12 cellular contexts compared by ENCODE assay signal in the genomic region with DNA sequence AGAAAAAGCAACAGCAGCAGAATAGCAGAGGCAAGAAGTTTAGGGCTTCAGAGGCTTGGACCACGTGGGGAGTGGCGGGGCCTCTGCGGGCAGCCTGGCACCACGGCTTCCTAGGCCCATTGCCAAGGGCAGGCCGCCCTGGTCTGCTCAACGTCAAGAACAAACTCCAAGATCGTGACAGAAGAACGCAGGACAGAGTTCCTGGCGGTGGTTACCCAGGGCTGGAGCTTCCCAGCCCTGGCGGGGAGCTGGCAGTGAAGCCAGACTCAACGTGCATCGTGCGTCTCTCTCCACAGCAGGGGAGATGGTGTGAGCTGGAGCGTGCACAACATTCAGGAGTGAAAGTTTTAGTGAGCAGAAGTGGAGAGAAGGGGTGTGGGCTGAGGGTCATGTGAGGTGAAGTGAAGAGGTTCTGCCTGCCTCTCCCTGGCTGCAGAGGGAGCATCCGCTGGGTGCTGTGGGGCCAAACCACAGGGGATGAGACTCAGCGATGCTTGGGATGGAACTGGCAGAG. TPM values are rescaled to one million over a fixed set of nuclear protein-coding genes. Genes with fewer than 3 reads are reported as not detected.
DNase-seq lines count a peak whose midpoint lies in the region; FAIRE-seq and TF ChIP-seq lines count a peak whose summit lies in the region.
"Had no signal": no experiment of that assay in that cellular context is flagged by ENCODE, and none has a peak within 500 bp of the region (broad histone marks: within the 10 kb centered on the region; RNA-seq: fewer than 3 reads in every experiment).

No MANE protein-coding gene starts in this region.

- no peaks in the 10 kb centered on the region for H3K36me3 Mint-ChIP-seq in progenitor cell of endocrine pancreas (ENCODE audit: insufficient read depth)

- no peak overlapping the region for H3K4me3 ChIP-seq in fibroblast of villous mesenchyme (ENCODE audit: low read depth, low read length)
- H3K4me3 ChIP-seq: ovary, tibial nerve had no signal

- in situ Hi-C loops in Caki2 (cut with HindIII; ENCODE audit: low pct_unique_long_range_greater_than_20kb, low sequenced_read_pairs) = no loop called here

- peaks cover 4% of the 10 kb centered on the region for H3K27me3 Mint-ChIP-seq in progenitor cell of endocrine pancreas

- no peak for FAIRE-seq in RCC 7860 (lab: Jason Lieb, UNC)

- TF ChIP-seq CTCF in fibroblast of villous mesenchyme (IDR thresholded peaks at IDR 0.05; ENCODE audit: insufficient read depth, low read depth, low read length) (no peak), progenitor cell of endocrine pancreas (IDR thresholded peaks at IDR 0.05; ENCODE audit: unreplicated experiment) (no peak)

- no peaks in the 10 kb centered on the region for H3K4me1 Mint-ChIP-seq in progenitor cell of endocrine pancreas (ENCODE audit: low read depth)

- H3K4me3 Mint-ChIP-seq in progenitor cell of endocrine pancreas (ENCODE audit: low read depth) = no peak overlapping the region

- no peaks in the 10 kb centered on the region for H3K9me3 Mint-ChIP-seq in progenitor cell of endocrine pancreas (ENCODE audit: low read depth)

- peak; percentile 8 for DNase-seq in Caki2 (ENCODE audit: low read depth)
- DNase-seq in NCI-H1694 treated with DMSO at 0.1 percent for 48 hours (lab: John Stamatoyannopoulos, UW) = peak; percentile 72
- peak; percentile 41 for DNase-seq in fibroblast of villous mesenchyme (ENCODE audit: low read depth)
- DNase-seq in nucleus accumbens (lab: John Stamatoyannopoulos, UW) = peak in 43 of 56 donors; percentile 14 to 76 (median 42)
- DNase-seq in RCC 7860 (ENCODE audit: low spot score) = no peak
- DNase-seq in A172 (ENCODE audit: low spot score) = no peak
- DNase-seq in stimulated activated CD4-positive, alpha-beta T cell treated with anti-CD3 and anti-CD28 coated beads, Interleukin-4, amount 100 ng/mL, for 4 hours = no peak
- no peak for DNase-seq in progenitor cell of endocrine pancreas (ENCODE audit: low spot score, unreplicated experiment)
- DNase-seq: Caco-2, GOT3 had no signal

- H3K27ac Mint-ChIP-seq in progenitor cell of endocrine pancreas = no peak overlapping the region

RNA-seq across cellular contexts. Expression of gene CACNA2D4, which starts 13.9 kb away (rescaled TPM):
- not detected in 2 replicates for total RNA-seq in Caki2 (2014; rRNA removed; shearing (Covaris generic); ENCODE audit: low replicate concordance)
- 0.97 and 1.7 TPM in 2 replicates for total RNA-seq in fibroblast of villous mesenchyme
- not detected in 2 replicates for total RNA-seq in A172 (2014; rRNA removed; shearing (Covaris generic))
- total RNA-seq in progenitor cell of endocrine pancreas = 0.34 and 0.58 TPM in 2 replicates

Comparison
In these comparisons a context has a peak if more than half of its experiments do, and no peak if none do; other contexts are left out.
1. DNase-seq: peak in Caki2 (single experiment), NCI-H1694 treated with DMSO at 0.1 percent for 48 hours (single experiment), fibroblast of villous mesenchyme (single experiment) and nucleus accumbens (43 of 56); none in RCC 7860 (single experiment), A172 (single experiment), stimulated activated CD4-positive, alpha-beta T cell treated with anti-CD3 and anti-CD28 coated beads, Interleukin-4, amount 100 ng/mL, for 4 hours (0 of 2) and progenitor cell of endocrine pancreas (single experiment).